In the genomic region with DNA sequence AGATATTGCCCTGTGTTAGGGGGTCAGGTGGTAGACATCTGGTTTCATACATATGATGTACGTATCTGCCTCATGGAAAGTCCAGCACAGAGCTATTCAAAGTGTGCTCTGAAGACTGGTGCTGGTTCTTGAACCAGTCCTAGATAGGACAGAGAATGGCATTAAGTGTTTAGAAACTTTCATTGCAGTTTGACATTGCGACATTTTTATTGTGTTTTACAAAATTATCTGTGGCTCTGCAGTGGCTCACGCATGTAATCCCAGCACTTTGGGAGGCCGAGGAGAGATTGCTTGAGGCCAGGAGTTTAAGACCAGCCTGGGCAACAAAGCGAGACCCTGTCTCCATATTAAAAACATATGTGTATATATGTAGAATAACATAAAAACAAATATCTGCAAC, we compare ENCODE assay signal across 17 cellular contexts. TPM values are rescaled to one million over a fixed set of nuclear protein-coding genes. Genes with fewer than 3 reads are reported as not detected.
DNase-seq lines count a peak whose midpoint lies in the region; ATAC-seq and TF ChIP-seq lines count a peak whose summit lies in the region.
"Had no signal": no experiment of that assay in that cellular context is flagged by ENCODE, and none has a peak within 500 bp of the region (broad histone marks: within the 10 kb centered on the region; RNA-seq: fewer than 3 reads in every experiment).

No MANE protein-coding gene starts in this region.

- H3K4me3 ChIP-seq in mammary epithelial cell (replicated peaks in 1 of 3; ENCODE audit: insufficient read depth in 1 of 3, low read depth in 2 of 3, low read length in 3 of 3) (no peak overlapping the region), SK-N-MC (no peak overlapping the region), hepatocyte (no peak overlapping the region)
- H3K4me3 ChIP-seq: BLaER1 treated with 17β-estradiol and CSF1 and Interleukin-3, amounts not matched to agents 10 nM and 100 nM; SJSA1 had no signal

- no peak overlapping the region for H3K9ac ChIP-seq in mammary epithelial cell (ENCODE audit: insufficient read depth, low read length)
- H3K9ac ChIP-seq in SK-N-MC (ENCODE audit: insufficient read length) = no peak overlapping the region
- H3K9ac ChIP-seq: BLaER1 treated with 17β-estradiol and CSF1 and Interleukin-3, amounts not matched to agents 10 nM and 100 nM had no signal

- H3K36me3 Mint-ChIP-seq in MCF 10A (ENCODE audit: insufficient read depth, unreplicated experiment) (peaks cover 19% of the 10 kb centered on the region), T-helper 17 cell (ENCODE audit: low read depth) (no peaks in the 10 kb centered on the region)

- no peak for TF ChIP-seq CTCF in MCF 10A (IDR thresholded peaks at IDR 0.05; ENCODE audit: unreplicated experiment)
- TF ChIP-seq CTCF in mammary epithelial cell (conservative IDR thresholded peaks at IDR 0.05 in 1 of 2, IDR thresholded peaks at IDR 0.05 in 1 of 2; ENCODE audit: extremely low read depth in 1 of 2, insufficient read depth in 1 of 2, low read depth in 1 of 2, low read length in 2 of 2) = no peak
- no peak for TF ChIP-seq CTCF in hepatocyte (IDR thresholded peaks at IDR 0.05; ENCODE audit: poor library complexity)

- H3K27ac Mint-ChIP-seq in MCF 10A (ENCODE audit: low read depth, unreplicated experiment) (no peak overlapping the region), T-helper 17 cell (no peak overlapping the region)

- CTCF ChIA-PET in MCF 10A (lab: Yijun Ruan, JAX) (interaction anchor here (0.6 kb wide), 1 partner anchor 450 kb away, joined by 4 read pairs; no protein-coding TSS in a partner anchor), mammary epithelial cell (lab: Charles Lee; ENCODE audit: low non-redundant PET) (no interaction called here)

- no peak overlapping the region for H3K4me2 ChIP-seq in mammary epithelial cell (ENCODE audit: insufficient read depth, low read depth, low read length)
- H3K4me2 ChIP-seq in hepatocyte = no peak overlapping the region
- H3K4me2 ChIP-seq: BLaER1 treated with 17β-estradiol and CSF1 and Interleukin-3, amounts not matched to agents 10 nM and 100 nM had no signal

- H3K4me3 Mint-ChIP-seq in MCF 10A (ENCODE audit: unreplicated experiment) (no peak overlapping the region), T-helper 17 cell (no peak overlapping the region)

- peaks cover 11% of the 10 kb centered on the region for H3K4me1 Mint-ChIP-seq in MCF 10A (ENCODE audit: insufficient read depth, unreplicated experiment)
- H3K4me1 Mint-ChIP-seq in T-helper 17 cell = peaks cover 2% of the 10 kb centered on the region

- ATAC-seq in GM21381 (IDR thresholded peaks at IDR 0.05; ENCODE audit: unreplicated experiment) (no peak), T-helper 17 cell (no peak)
- ATAC-seq: HepG2 had no signal

- BruUV-seq in MCF 10A (replicated peaks; lab: Mats Ljungman, UMichigan) (no TSS peak), mammary epithelial cell (replicated peaks; lab: Mats Ljungman, UMichigan) (no TSS peak)

- H3K79me2 ChIP-seq in mammary epithelial cell (ENCODE audit: insufficient read depth, low read length) (peaks cover 10% of the 10 kb centered on the region), hepatocyte (peaks cover 8% of the 10 kb centered on the region)

- H3K9me3 ChIP-seq in mammary epithelial cell (replicated peaks; ENCODE audit: insufficient read depth, low read length) (no peaks in the 10 kb centered on the region), SK-N-MC (ENCODE audit: low read depth, low read length) (no peaks in the 10 kb centered on the region), hepatocyte (ENCODE audit: low read depth) (no peaks in the 10 kb centered on the region), T-helper 17 cell (ENCODE audit: control insufficient read depth, low read length, poor library complexity, severe bottlenecking) (no peaks in the 10 kb centered on the region)
- H3K9me3 ChIP-seq: BLaER1 treated with 17β-estradiol and CSF1 and Interleukin-3, amounts not matched to agents 10 nM and 100 nM; SJSA1 had no signal

- no peaks in the 10 kb centered on the region for H3K9me3 Mint-ChIP-seq in MCF 10A (ENCODE audit: unreplicated experiment)

- H3K4me1 ChIP-seq in mammary epithelial cell (ENCODE audit: insufficient read depth, low read length) = peaks cover 17% of the 10 kb centered on the region
- no peaks in the 10 kb centered on the region for H3K4me1 ChIP-seq in hepatocyte (ENCODE audit: insufficient read depth)
- H3K4me1 ChIP-seq: BLaER1 treated with 17β-estradiol and CSF1 and Interleukin-3, amounts not matched to agents 10 nM and 100 nM had no signal

- dilution Hi-C loops in mammary epithelial cell (cut with HindIII; ENCODE audit: low sequenced_read_pairs) = no loop called here

- H3K27me3 Mint-ChIP-seq in MCF 10A (ENCODE audit: insufficient read depth, unreplicated experiment) (no peaks in the 10 kb centered on the region), T-helper 17 cell (no peaks in the 10 kb centered on the region)

- no peaks in the 10 kb centered on the region for H4K20me1 ChIP-seq in mammary epithelial cell (ENCODE audit: insufficient read depth, low read length)
- no peaks in the 10 kb centered on the region for H4K20me1 ChIP-seq in hepatocyte (ENCODE audit: insufficient read depth, poor library complexity, severe bottlenecking)

- 96% methylated on average over 5 of the region's 5 CpGs for WGBS in mammary epithelial cell (ENCODE audit: low coverage, missing lambda C conversion rate)
- 68% methylated on average over 5 of the region's 5 CpGs for WGBS in hepatocyte (ENCODE audit: low lambda C conversion rate, missing lambda C conversion rate)

- H2AFZ ChIP-seq in mammary epithelial cell (ENCODE audit: low read depth, low read length) (no peak overlapping the region), hepatocyte (no peak overlapping the region)

- DNase-seq in MCF 10A (ENCODE audit: unreplicated experiment) = peak; percentile 38
- no peak for DNase-seq in mammary epithelial cell
- DNase-seq in SK-N-MC (ENCODE audit: low read depth, low spot score) = no peak
- no peak for DNase-seq in hepatocyte (ENCODE audit: low spot score)
- no peak for DNase-seq in NCI-H2107 treated with DMSO at 0.1 percent for 48 hours (lab: John Stamatoyannopoulos, UW; ENCODE audit: unreplicated experiment)
- no peak for DNase-seq in T-helper 17 cell
- no peak for DNase-seq in foreskin melanocyte
- DNase-seq: NCI-H1105 treated with DMSO at 0.1 percent for 48 hours, NCI-H187, NCI-H2107, NCI-H2227 treated with DMSO at 0.1 percent for 48 hours, NCI-H524, NCI-H82 had no signal

- no peak overlapping the region for H3K27ac ChIP-seq in mammary epithelial cell (ENCODE audit: insufficient read depth, low read depth, low read length)
- H3K27ac ChIP-seq in SK-N-MC = 0 out of 2 replicates have a peak overlapping the region, but pooled peaks have one; percentile 13
- H3K27ac ChIP-seq in hepatocyte = peak overlapping the region; percentile 5
- H3K27ac ChIP-seq: BLaER1 treated with 17β-estradiol and CSF1 and Interleukin-3, amounts not matched to agents 10 nM and 100 nM; SJSA1 had no signal

- no peaks in the 10 kb centered on the region for H3K9me2 ChIP-seq in hepatocyte (replicated peaks; ENCODE audit: insufficient read depth)

- H3K36me3 ChIP-seq in mammary epithelial cell (ENCODE audit: insufficient read depth, low read length) (peaks cover 19% of the 10 kb centered on the region), SK-N-MC (ENCODE audit: insufficient read depth, low read length) (peaks cover 47% of the 10 kb centered on the region), hepatocyte (replicated peaks; ENCODE audit: insufficient read depth, low read depth) (no peaks in the 10 kb centered on the region)

- in situ Hi-C loops in mammary epithelial cell (cut with MboI; ENCODE audit: low sequenced_read_pairs in 2 of 2) = no loop called here

- H3K27me3 ChIP-seq in mammary epithelial cell (ENCODE audit: insufficient read depth, low read length) = no peaks in the 10 kb centered on the region
- no peaks in the 10 kb centered on the region for H3K27me3 ChIP-seq in hepatocyte
- H3K27me3 ChIP-seq: SJSA1 had no signal

- POLR2A ChIA-PET in MCF 10A (lab: Yijun Ruan, JAX) = no interaction called here

- intact Hi-C loops in MCF 10A (cut with micrococcal nuclease) = no loop called here
- intact Hi-C loops in mammary epithelial cell (cut with micrococcal nuclease) = no loop called here

RNA-seq across cellular contexts. Expression of a gene that starts 56.9 kb away (rescaled TPM):
- total RNA-seq in MCF 10A (2022) (68.6 and 77.9 TPM in 2 replicates), mammary epithelial cell (100 to 1,000 TPM in 1 of 2 donors, 10 to 100 TPM in 1; 93.0 to 134 TPM), hepatocyte (93.9 and 114 TPM in 2 replicates), T-helper 17 cell (10 to 100 TPM; 69.1 to 86.2 TPM)
- polyA plus RNA-seq in mammary epithelial cell (19.3 TPM), hepatocyte (23.8 and 26.6 TPM in 2 replicates)
- 427 TPM for polyA minus RNA-seq in mammary epithelial cell
